16 cellular contexts compared by ENCODE assay signal in genomic region chr1:11880911-11881748, GRCh38. TPM values are rescaled to one million over a fixed set of nuclear protein-coding genes. Genes with fewer than 3 reads are reported as not detected.
A peak's percentile ranks its signal among the peaks of the same experiment; 100 is the strongest.
DNase-seq lines count a peak whose midpoint lies in the region; ATAC-seq and TF ChIP-seq lines count a peak whose summit lies in the region.
"Had no signal": no experiment of that assay in that cellular context is flagged by ENCODE, and none has a peak within 500 bp of the region (broad histone marks: within the 10 kb centered on the region; RNA-seq: fewer than 3 reads in every experiment).

No MANE protein-coding gene starts in this region.

- TF ChIP-seq CTCF in esophagus muscularis mucosa (IDR thresholded peaks at IDR 0.05) (no peak), suprapubic skin (IDR thresholded peaks at IDR 0.05) (no peak)

- no peaks in the 10 kb centered on the region for H3K36me3 ChIP-seq in esophagus muscularis mucosa
- H3K36me3 ChIP-seq in suprapubic skin, result no peaks in the 10 kb centered on the region

- peaks cover 0 to 58% (median 3%) of the 10 kb centered on the region in 4 donors for H3K27me3 ChIP-seq in esophagus muscularis mucosa
- peaks cover 13% of the 10 kb centered on the region for H3K27me3 ChIP-seq in suprapubic skin

- no peak overlapping the region for H3K4me3 ChIP-seq in esophagus muscularis mucosa
- H3K4me3 ChIP-seq in suprapubic skin, result no peak overlapping the region

- intact Hi-C loops in esophagus muscularis mucosa (cut with DNase I), result no loop called here

- TF ChIP-seq POLR2A in esophagus muscularis mucosa (IDR thresholded peaks at IDR 0.05; ENCODE audit: low read depth) (no peak), suprapubic skin (IDR thresholded peaks at IDR 0.05) (no peak)

- 44% methylated on average over 5 of the region's 10 CpGs for WGBS in esophagus muscularis mucosa
- WGBS in suprapubic skin, result 66% methylated on average over 10 of the region's 10 CpGs

- no peaks in the 10 kb centered on the region for H3K9me3 ChIP-seq in esophagus muscularis mucosa
- no peaks in the 10 kb centered on the region for H3K9me3 ChIP-seq in suprapubic skin

- ATAC-seq in GM21619 (IDR thresholded peaks at IDR 0.05; ENCODE audit: unreplicated experiment) (no peak), GM18520 (IDR thresholded peaks at IDR 0.05; ENCODE audit: unreplicated experiment) (no peak)
- ATAC-seq: activated CD8-positive, alpha-beta memory T cell treated with anti-CD3 and anti-CD28 coated beads, Interleukin-2, amount 10 ng/mL, durations not matched to agents 7 days and 5 days; Panc1 had no signal

- H3K27ac ChIP-seq in esophagus muscularis mucosa (replicated peaks in 1 of 4) (peak overlapping the region in 3 of 4 donors; percentile 15 to 63 (median 28)), suprapubic skin (peak overlapping the region; percentile 36)
- H3K27ac ChIP-seq: 22Rv1, epithelial cell of prostate had no signal

- peak; percentile 35 for DNase-seq in DMS 273 (lab: John Stamatoyannopoulos, UW; ENCODE audit: unreplicated experiment)
- no peak for DNase-seq in DMS 273 treated with DMSO at 0.1 percent for 48 hours (lab: John Stamatoyannopoulos, UW)
- no peak for DNase-seq in esophagus muscularis mucosa (ENCODE audit: extremely low spot score)
- DNase-seq in medulla oblongata (ENCODE audit: extremely low spot score), result peak; percentile 46
- DNase-seq in suprapubic skin (ENCODE audit: low spot score in 2 of 2), result no peak
- DNase-seq in activated T-cell treated with anti-CD3 and anti-CD28 coated beads for 4 hours, result no peak
- DNase-seq: activated CD8-positive, alpha-beta memory T cell treated with anti-CD3 and anti-CD28 coated beads, Interleukin-2, amount 10 ng/mL, durations not matched to agents 7 days and 5 days; CD4-positive, alpha-beta memory T cell; small intestine had no signal

- TF ChIP-seq EP300 in esophagus muscularis mucosa (IDR thresholded peaks at IDR 0.05) (peak; percentile 12), suprapubic skin (IDR thresholded peaks at IDR 0.05) (no peak)

- H3K4me1 ChIP-seq in esophagus muscularis mucosa (peaks cover 15 to 47% (median 25%) of the 10 kb centered on the region in 4 donors), suprapubic skin (peaks cover 12% of the 10 kb centered on the region)

RNA-seq across cellular contexts. Expression of gene NPPB, which starts 22.4 kb away (rescaled TPM):
- total RNA-seq in esophagus muscularis mucosa (not detected), suprapubic skin (not detected)
- total RNA-seq: activated CD8-positive, alpha-beta memory T cell treated with anti-CD3 and anti-CD28 coated beads, Interleukin-2, amount 10 ng/mL, durations not matched to agents 7 days and 5 days; CD4-positive, alpha-beta memory T cell; LHCN-M2; mucosa of gallbladder had no signal

RNA-seq across cellular contexts. Expression of gene NPPA, which starts 33.5 kb away (rescaled TPM):
- total RNA-seq in esophagus muscularis mucosa (1 to 10 TPM in 1 of 4 donors, not detected in 3; 1.7 TPM), suprapubic skin (not detected)
- total RNA-seq: activated CD8-positive, alpha-beta memory T cell treated with anti-CD3 and anti-CD28 coated beads, Interleukin-2, amount 10 ng/mL, durations not matched to agents 7 days and 5 days; CD4-positive, alpha-beta memory T cell; LHCN-M2; mucosa of gallbladder had no signal

RNA-seq across cellular contexts. Expression of gene KIAA2013, which starts 45.1 kb away (rescaled TPM):
- total RNA-seq in esophagus muscularis mucosa, result 100 to 1,000 TPM in 2 of 4 donors, 10 to 100 TPM in 2; 77.7 to 145 (median 104) TPM
- 10 to 100 TPM; 59.5 to 98.4 (median 78.8) TPM for total RNA-seq in suprapubic skin

RNA-seq across cellular contexts. Expression of gene PLOD1, which starts 53.4 kb away (rescaled TPM):
- total RNA-seq in esophagus muscularis mucosa (100 to 1,000 TPM in 1 of 4 donors, 10 to 100 TPM in 3; 67.5 to 111 (median 75.0) TPM), suprapubic skin (10 to 100 TPM; 26.7 to 47.6 (median 37.7) TPM)

Comparison
In these comparisons a context has a peak if more than half of its experiments do, and no peak if none do; other contexts are left out.
1. DNase-seq: peak in DMS 273 (single experiment) and medulla oblongata (single experiment); none in DMS 273 treated with DMSO at 0.1 percent for 48 hours (single experiment), esophagus muscularis mucosa (single experiment), suprapubic skin (0 of 2) and activated T-cell treated with anti-CD3 and anti-CD28 coated beads for 4 hours (single experiment).